18 cellular contexts compared by ENCODE assay signal in genomic region chr15:63942486-63943365, GRCh38.
A peak's percentile ranks its signal among the peaks of the same experiment; 100 is the strongest.
DNase-seq lines count a peak whose midpoint lies in the region; ATAC-seq and TF ChIP-seq lines count a peak whose summit lies in the region.
"Had no signal": no experiment of that assay in that cellular context is flagged by ENCODE, and none has a peak within 500 bp of the region (broad histone marks: within the 10 kb centered on the region; RNA-seq: fewer than 3 reads in every experiment).

No MANE protein-coding gene starts in this region.

- no peak for TF ChIP-seq POLR2A in uterus (IDR thresholded peaks at IDR 0.05)

- no peaks in the 10 kb centered on the region for H3K36me3 ChIP-seq in uterus
- H3K36me3 ChIP-seq: transverse colon had no signal

- DNase-seq in NCI-H1436 (lab: John Stamatoyannopoulos, UW) (peak; percentile 50), NCI-H1436 treated with DMSO at 0.1 percent for 48 hours (lab: John Stamatoyannopoulos, UW) (no peak), GM12865 (ENCODE audit: low read depth) (peak; percentile 46), SHP77 treated with DMSO at 0.1 percent for 48 hours (lab: John Stamatoyannopoulos, UW) (peak; percentile 24), naive B cell (peak; percentile 45), uterus (no peak)
- DNase-seq: activated CD4-positive, alpha-beta T cell treated with anti-CD3 and anti-CD28 coated beads, Interleukin-2, amount 50 U/mL, for 1 hour; activated naive CD4-positive, alpha-beta T cell; HCEC 1CT; hypothalamus; NCI-H1048; stimulated activated CD4-positive, alpha-beta T cell treated with anti-CD3 and anti-CD28 coated beads, Interleukin-12 subunit alpha, Interleukin-12 subunit beta, amount 100 ng/mL, for 4 hours; transverse colon had no signal

- H3K36me3 Mint-ChIP-seq in naive B cell = no peaks in the 10 kb centered on the region

- H3K4me3 ChIP-seq in GM12865 (ENCODE audit: low read depth, low read length) (no peak overlapping the region), uterus (no peak overlapping the region)
- H3K4me3 ChIP-seq: A549, transverse colon had no signal

- peak overlapping the region in 3 of 8 donors; percentile 20 to 74 (median 45) for H3K4me3 Mint-ChIP-seq in naive B cell

- H3K4me1 ChIP-seq in uterus = no peaks in the 10 kb centered on the region
- H3K4me1 ChIP-seq: A549 had no signal

- peaks cover 0 to 4% (median 0%) of the 10 kb centered on the region in 3 donors for H3K27me3 Mint-ChIP-seq in naive B cell

- TF ChIP-seq CTCF in GM12865 (IDR thresholded peaks at IDR 0.05; ENCODE audit: insufficient read depth, low read depth, low read length, missing control alignments) (no peak), uterus (IDR thresholded peaks at IDR 0.05) (no peak)

- peaks cover 0 to 3% (median 0%) of the 10 kb centered on the region in 7 donors for H3K9me3 Mint-ChIP-seq in naive B cell

- intact Hi-C loops in uterus (cut with DNase I; ENCODE audit: low total_unique reads) = no loop called here

- H3K27ac ChIP-seq in uterus = no peak overlapping the region
- H3K27ac ChIP-seq: A549, epithelial cell of prostate, neutrophil had no signal

- no peaks in the 10 kb centered on the region for H3K27me3 ChIP-seq in uterus
- H3K27me3 ChIP-seq: neutrophil, transverse colon had no signal

- ATAC-seq in naive B cell (ENCODE audit: low read depth in 2 of 2) (peak; percentile 84 to 92), HG02884 (IDR thresholded peaks at IDR 0.05; ENCODE audit: unreplicated experiment) (no peak), GM19463 (IDR thresholded peaks at IDR 0.05; ENCODE audit: unreplicated experiment) (no peak)
- ATAC-seq: A549 had no signal

- no peaks in the 10 kb centered on the region for H3K9me3 ChIP-seq in uterus
- H3K9me3 ChIP-seq: A549, neutrophil, transverse colon had no signal

- peak overlapping the region; percentile 49 to 97 (median 82) for H3K27ac Mint-ChIP-seq in naive B cell

- peaks cover 35 to 64% (median 47%) of the 10 kb centered on the region in 3 donors for H3K4me1 Mint-ChIP-seq in naive B cell

Comparison
In these comparisons a context has a peak if more than half of its experiments do, and no peak if none do; other contexts are left out.
1. DNase-seq: peak in NCI-H1436 (single experiment), GM12865 (single experiment), SHP77 treated with DMSO at 0.1 percent for 48 hours (single experiment) and naive B cell (single experiment); none in NCI-H1436 treated with DMSO at 0.1 percent for 48 hours (single experiment) and uterus (0 of 2).
2. ATAC-seq: peak in naive B cell (2 of 2); none in HG02884 (single experiment) and GM19463 (single experiment).